ENCODE assay signal across 9 cellular contexts in genomic region chr12:106090586-106091411, GRCh38. TPM values are rescaled to one million over a fixed set of nuclear protein-coding genes. Genes with fewer than 3 reads are reported as not detected.
DNase-seq lines count a peak whose midpoint lies in the region; ATAC-seq and TF ChIP-seq lines count a peak whose summit lies in the region.
"Had no signal": no experiment of that assay in that cellular context is flagged by ENCODE, and none has a peak within 500 bp of the region (broad histone marks: within the 10 kb centered on the region; RNA-seq: fewer than 3 reads in every experiment).

No MANE protein-coding gene starts in this region.

- DNase-seq in ELR (ENCODE audit: low read depth) (peak; percentile 68), brain microvascular endothelial cell (peak; percentile 71), heart left ventricle (peak in 4 of 5 donors; percentile 71 to 80 (median 73)), sigmoid colon (no peak), Caco-2 (no peak), NCI-H2081 treated with DMSO at 0.1 percent for 48 hours (lab: John Stamatoyannopoulos, UW) (no peak), DMS53 treated with DMSO at 0.1 percent for 48 hours (lab: John Stamatoyannopoulos, UW; ENCODE audit: unreplicated experiment) (no peak)
- DNase-seq in naive thymus-derived CD4-positive, alpha-beta T cell: no peak
- DNase-seq: MV-4-11 had no signal

- WGBS in heart left ventricle, 4 donors: 45 to 56% (median 48%) methylated on average over 10 of the region's 10 CpGs
- 80 to 88% methylated on average over 10 of the region's 10 CpGs for WGBS in sigmoid colon, 2 donors

- CTCF ChIA-PET in Caco-2 (lab: Charles Lee): interaction anchor here (0.7 kb wide), 1 partner anchor 294 kb away, joined by 3 read pairs; no protein-coding TSS in a partner anchor
- CTCF ChIA-PET in naive thymus-derived CD4-positive, alpha-beta T cell (lab: Charles Lee): no interaction called here

- no peak overlapping the region for H3K4me3 ChIP-seq in brain microvascular endothelial cell (ENCODE audit: low read depth, low read length)
- H3K4me3 ChIP-seq in heart left ventricle: no peak overlapping the region
- H3K4me3 ChIP-seq in sigmoid colon: no peak overlapping the region
- no peak overlapping the region for H3K4me3 ChIP-seq in Caco-2 (ENCODE audit: low read depth, low read length)
- H3K4me3 ChIP-seq in naive thymus-derived CD4-positive, alpha-beta T cell (ENCODE audit: low read length): no peak overlapping the region

- BruUV-seq in Caco-2 (replicated peaks; lab: Mats Ljungman, UMichigan): no TSS peak

- H3K27me3 Mint-ChIP-seq in Caco-2 (ENCODE audit: insufficient read depth, unreplicated experiment): no peaks in the 10 kb centered on the region
- peaks cover 3 to 21% (median 10%) of the 10 kb centered on the region in 5 donors for H3K27me3 Mint-ChIP-seq in naive thymus-derived CD4-positive, alpha-beta T cell

- H3K9me3 ChIP-seq in heart left ventricle (no peaks in the 10 kb centered on the region), sigmoid colon (no peaks in the 10 kb centered on the region), Caco-2 (no peaks in the 10 kb centered on the region)
- H3K9me3 ChIP-seq in naive thymus-derived CD4-positive, alpha-beta T cell (ENCODE audit: control insufficient read depth in 2 of 3, low read length in 3 of 3): no peaks in the 10 kb centered on the region

- H3K27ac ChIP-seq in brain microvascular endothelial cell (peak overlapping the region; percentile 83), heart left ventricle (peak overlapping the region; percentile 66 to 91 (median 84)), sigmoid colon (peak overlapping the region; percentile 43 to 82 (median 71))
- H3K27ac ChIP-seq in naive thymus-derived CD4-positive, alpha-beta T cell (ENCODE audit: low read depth, low read length): no peak overlapping the region

- H3K27me3 ChIP-seq in brain microvascular endothelial cell (replicated peaks) (no peaks in the 10 kb centered on the region), heart left ventricle (no peaks in the 10 kb centered on the region), sigmoid colon (no peaks in the 10 kb centered on the region), Caco-2 (replicated peaks; ENCODE audit: control insufficient read depth, insufficient read depth, low read length) (no peaks in the 10 kb centered on the region)
- no peaks in the 10 kb centered on the region for H3K27me3 ChIP-seq in naive thymus-derived CD4-positive, alpha-beta T cell (ENCODE audit: control insufficient read depth in 2 of 2, insufficient read depth in 2 of 2, low read length in 2 of 2)

- H3K9me3 Mint-ChIP-seq in Caco-2 (ENCODE audit: unreplicated experiment): no peaks in the 10 kb centered on the region
- H3K9me3 Mint-ChIP-seq in naive thymus-derived CD4-positive, alpha-beta T cell: no peaks in the 10 kb centered on the region

- intact Hi-C loops in heart left ventricle (cut with DNase I) (loop anchor here in 3 of 10 donors (5.0 kb wide), 2 partner anchors 37 to 47 kb away; partner anchors contain the start of gene NUAK1 (in 2 of the 3)), sigmoid colon (cut with DNase I) (no loop called here), Caco-2 (cut with micrococcal nuclease; ENCODE audit: unreplicated experiment) (no loop called here)
- intact Hi-C loops in naive thymus-derived CD4-positive, alpha-beta T cell (cut with micrococcal nuclease): no loop called here

- in situ Hi-C loops in brain microvascular endothelial cell (cut with HindIII; ENCODE audit: low pct_ligation_motif_present, low sequenced_read_pairs): no loop called here

- H3K4me1 ChIP-seq in heart left ventricle (peaks cover 8 to 86% (median 56%) of the 10 kb centered on the region in 12 donors), sigmoid colon (peaks cover 0 to 36% (median 29%) of the 10 kb centered on the region in 4 donors), Caco-2 (peaks cover 7% of the 10 kb centered on the region; the same call in 1 of the 2 replicates)
- no peaks in the 10 kb centered on the region for H3K4me1 ChIP-seq in naive thymus-derived CD4-positive, alpha-beta T cell (ENCODE audit: control insufficient read depth in 2 of 2, insufficient read depth in 2 of 2, low read length in 2 of 2)

- peak; percentile 85 to 91 (median 90) for ATAC-seq in heart left ventricle
- no peak for ATAC-seq in naive thymus-derived CD4-positive, alpha-beta T cell

- no peak for TF ChIP-seq POLR2A in heart left ventricle (IDR thresholded peaks at IDR 0.05)
- TF ChIP-seq POLR2A in sigmoid colon (IDR thresholded peaks at IDR 0.05): no peak

- POLR2A ChIA-PET in Caco-2 (lab: Charles Lee): no interaction called here
- POLR2A ChIA-PET in naive thymus-derived CD4-positive, alpha-beta T cell (lab: Charles Lee): no interaction called here

- peaks cover 12% of the 10 kb centered on the region for H3K36me3 Mint-ChIP-seq in Caco-2 (ENCODE audit: insufficient read depth, unreplicated experiment)
- no peaks in the 10 kb centered on the region for H3K36me3 Mint-ChIP-seq in naive thymus-derived CD4-positive, alpha-beta T cell

- TF ChIP-seq EP300 in sigmoid colon (IDR thresholded peaks at IDR 0.05): peak in 1 of 4 donors; percentile 36

- H3K36me3 ChIP-seq in brain microvascular endothelial cell (replicated peaks) (peaks cover 6% of the 10 kb centered on the region), heart left ventricle (peaks cover 0 to 21% (median 10%) of the 10 kb centered on the region in 9 donors), sigmoid colon (no peaks in the 10 kb centered on the region), Caco-2 (ENCODE audit: control insufficient read depth, insufficient read depth, low read length) (no peaks in the 10 kb centered on the region)
- no peaks in the 10 kb centered on the region for H3K36me3 ChIP-seq in naive thymus-derived CD4-positive, alpha-beta T cell (ENCODE audit: control insufficient read depth in 2 of 3, insufficient read depth in 3 of 3, low read length in 3 of 3)

- no peak overlapping the region for H3K27ac Mint-ChIP-seq in Caco-2 (ENCODE audit: unreplicated experiment)
- no peak overlapping the region for H3K27ac Mint-ChIP-seq in naive thymus-derived CD4-positive, alpha-beta T cell

- TF ChIP-seq CTCF in brain microvascular endothelial cell (IDR thresholded peaks at IDR 0.05; ENCODE audit: low read depth, low read length, missing control alignments) (no peak), heart left ventricle (IDR thresholded peaks at IDR 0.05) (no peak), sigmoid colon (IDR thresholded peaks at IDR 0.05) (no peak), Caco-2 (IDR thresholded peaks at IDR 0.05; ENCODE audit: insufficient read depth in 1 of 2, low read depth in 1 of 2, low read length in 1 of 2, severe bottlenecking in 1 of 2, unreplicated experiment in 1 of 2) (no peak)

- H3K4me3 Mint-ChIP-seq in Caco-2 (ENCODE audit: unreplicated experiment): no peak overlapping the region
- no peak overlapping the region for H3K4me3 Mint-ChIP-seq in naive thymus-derived CD4-positive, alpha-beta T cell

- peaks cover 17% of the 10 kb centered on the region for H3K4me1 Mint-ChIP-seq in Caco-2 (ENCODE audit: low read depth, unreplicated experiment)
- H3K4me1 Mint-ChIP-seq in naive thymus-derived CD4-positive, alpha-beta T cell: peaks cover 0 to 1% (median 0%) of the 10 kb centered on the region in 7 donors

RNA-seq across cellular contexts. Expression of gene NUAK1, which starts 48.0 kb away (rescaled TPM):
- total RNA-seq in heart left ventricle (10 to 100 TPM; 34.7 to 50.7 (median 39.8) TPM), sigmoid colon (10 to 100 TPM in 1 of 4 donors, 1 to 10 TPM in 3; 5.8 to 12.1 (median 7.5) TPM), Caco-2 (2022) (3.7 and 4.2 TPM in 2 replicates)
- polyA plus RNA-seq in heart left ventricle (10 to 100 TPM; 10.5 to 21.5 TPM), sigmoid colon (1 to 10 TPM; 1.8 to 3.7 (median 2.6) TPM)
- under 1 TPM in 3 of 5 experiments, not detected in 2; 0.02 to 0.51 (median 0.08) TPM for total RNA-seq in naive thymus-derived CD4-positive, alpha-beta T cell
- not detected for polyA plus RNA-seq in naive thymus-derived CD4-positive, alpha-beta T cell

Comparison
In these comparisons a context has a peak if more than half of its experiments do, and no peak if none do; other contexts are left out.
1. DNase-seq: peak in ELR (single experiment), brain microvascular endothelial cell (single experiment) and heart left ventricle (4 of 5); none in sigmoid colon (single experiment), Caco-2 (0 of 2), NCI-H2081 treated with DMSO at 0.1 percent for 48 hours (single experiment), DMS53 treated with DMSO at 0.1 percent for 48 hours (single experiment) and naive thymus-derived CD4-positive, alpha-beta T cell (0 of 9).